In genomic region chr5:146078566-146078965, GRCh38 we compare ENCODE assay signal across 1 cellular context.
A peak's percentile ranks its signal among the peaks of the same experiment; 100 is the strongest.
TF ChIP-seq lines count a peak whose summit lies in the region.

No MANE protein-coding gene starts in this region.

TF ChIP-seq in H1, 55 proteins besides CTCF, POLR2A, EP300 and RAD21:
- TF ChIP-seq MAX (IDR thresholded peaks at IDR 0.05) (0 out of 2 replicates have a peak, but pooled peaks have one; percentile 48), SIN3A (conservative IDR thresholded peaks at IDR 0.05 in 1 of 2, IDR thresholded peaks at IDR 0.05 in 1 of 2; ENCODE audit: low read depth in 1 of 2, low read length in 2 of 2) (peak in 1 of 2 experiments; percentile 67; a peak in 2 of 4 replicates), CEBPB (IDR thresholded peaks at IDR 0.05; ENCODE audit: low read depth, low read length) (no peak)
TF ChIP-seq in H1: peak in this region for 2.
